ENCODE assay signal across 9 cellular contexts in genomic region chr15:85579011-85579701, GRCh38.
DNase-seq lines count a peak whose midpoint lies in the region; ATAC-seq and TF ChIP-seq lines count a peak whose summit lies in the region.
"Had no signal": no experiment of that assay in that cellular context is flagged by ENCODE, and none has a peak within 500 bp of the region (broad histone marks: within the 10 kb centered on the region; RNA-seq: fewer than 3 reads in every experiment).

No MANE protein-coding gene starts in this region.

- H3K4me1 Mint-ChIP-seq in activated T-helper 1 cell treated with anti-CD3 and anti-CD28 coated beads, Interleukin-12 subunit alpha, Interleukin-12 subunit beta, Interleukin-2, Interleukin-4 antibody, amounts not matched to agents 30 ng/mL and 10 ng/mL and 1 ng/mL, durations not matched to agents 14 hours and 24 hours and 36 hours (ENCODE audit: low read depth) = peaks cover 56% of the 10 kb centered on the region

- peak overlapping the region; percentile 66 for H3K27ac Mint-ChIP-seq in activated T-helper 1 cell treated with anti-CD3 and anti-CD28 coated beads, Interleukin-12 subunit alpha, Interleukin-12 subunit beta, Interleukin-2, Interleukin-4 antibody, amounts not matched to agents 30 ng/mL and 10 ng/mL and 1 ng/mL, durations not matched to agents 14 hours and 24 hours and 36 hours

- H3K27me3 Mint-ChIP-seq in activated T-helper 1 cell treated with anti-CD3 and anti-CD28 coated beads, Interleukin-12 subunit alpha, Interleukin-12 subunit beta, Interleukin-2, Interleukin-4 antibody, amounts not matched to agents 30 ng/mL and 10 ng/mL and 1 ng/mL, durations not matched to agents 14 hours and 24 hours and 36 hours (ENCODE audit: insufficient read depth) = no peaks in the 10 kb centered on the region

- no peaks in the 10 kb centered on the region for H3K9me3 ChIP-seq in spleen

- no peak for TF ChIP-seq POLR2A in spleen (IDR thresholded peaks at IDR 0.05)

- no peaks in the 10 kb centered on the region for H3K27me3 ChIP-seq in spleen (replicated peaks in 1 of 7)

- 52 to 69% (median 65%) methylated on average over 9 of the region's 9 CpGs for WGBS in spleen, 5 donors

- peak; percentile 85 for DNase-seq in KBM-7
- no peak for DNase-seq in activated T-helper 1 cell treated with anti-CD3 and anti-CD28 coated beads, Interleukin-12 subunit alpha, Interleukin-12 subunit beta, Interleukin-2, Interleukin-4 antibody, amounts not matched to agents 30 ng/mL and 10 ng/mL and 1 ng/mL, durations not matched to agents 14 hours and 24 hours and 36 hours (ENCODE audit: low spot score)
- DNase-seq in kidney tubule cell (ENCODE audit: low spot score) = peak; percentile 29
- DNase-seq in spleen = no peak
- no peak for DNase-seq in SHP77 treated with DMSO at 0.1 percent for 48 hours (lab: John Stamatoyannopoulos, UW)
- DNase-seq in stimulated activated naive CD4-positive, alpha-beta T cell treated with Interleukin-2 at 50 U/mL for 16 hours (lab: John Stamatoyannopoulos, UW) = no peak
- DNase-seq in HPDE6-E6E7 (ENCODE audit: extremely low spot score) = no peak

- intact Hi-C loops in activated T-helper 1 cell treated with anti-CD3 and anti-CD28 coated beads, Interleukin-12 subunit alpha, Interleukin-12 subunit beta, Interleukin-2, Interleukin-4 antibody, amounts not matched to agents 30 ng/mL and 10 ng/mL and 1 ng/mL, durations not matched to agents 14 hours and 24 hours and 36 hours (cut with micrococcal nuclease) = no loop called here
- intact Hi-C loops in spleen (cut with DNase I; ENCODE audit: low total_unique reads) = no loop called here

- H3K36me3 Mint-ChIP-seq in activated T-helper 1 cell treated with anti-CD3 and anti-CD28 coated beads, Interleukin-12 subunit alpha, Interleukin-12 subunit beta, Interleukin-2, Interleukin-4 antibody, amounts not matched to agents 30 ng/mL and 10 ng/mL and 1 ng/mL, durations not matched to agents 14 hours and 24 hours and 36 hours (ENCODE audit: low read depth) = peaks cover 28% of the 10 kb centered on the region

- peaks cover 0 to 80% (median 25%) of the 10 kb centered on the region in 6 donors for H3K36me3 ChIP-seq in spleen

- no peak overlapping the region for H3K4me3 Mint-ChIP-seq in activated T-helper 1 cell treated with anti-CD3 and anti-CD28 coated beads, Interleukin-12 subunit alpha, Interleukin-12 subunit beta, Interleukin-2, Interleukin-4 antibody, amounts not matched to agents 30 ng/mL and 10 ng/mL and 1 ng/mL, durations not matched to agents 14 hours and 24 hours and 36 hours

- no peaks in the 10 kb centered on the region for H3K9me3 Mint-ChIP-seq in activated T-helper 1 cell treated with anti-CD3 and anti-CD28 coated beads, Interleukin-12 subunit alpha, Interleukin-12 subunit beta, Interleukin-2, Interleukin-4 antibody, amounts not matched to agents 30 ng/mL and 10 ng/mL and 1 ng/mL, durations not matched to agents 14 hours and 24 hours and 36 hours

- in situ Hi-C loops in KBM-7 (cut with MboI; ENCODE audit: low pct_unique_long_range_greater_than_20kb, low sequenced_read_pairs) = no loop called here

- H3K27ac ChIP-seq in spleen = peak overlapping the region in 7 of 8 donors; percentile 38 to 97 (median 88)

- TF ChIP-seq CTCF in spleen (IDR thresholded peaks at IDR 0.05 in 8 of 11, conservative IDR thresholded peaks at IDR 0.05 in 3 of 11) = no peak

- peak overlapping the region in 1 of 8 donors; percentile 15 for H3K4me3 ChIP-seq in spleen

- ATAC-seq in GM21619 (IDR thresholded peaks at IDR 0.05; ENCODE audit: unreplicated experiment) = no peak
- ATAC-seq: HCT116 had no signal

- peaks cover 29 to 62% (median 50%) of the 10 kb centered on the region in 6 donors for H3K4me1 ChIP-seq in spleen

Comparison
In these comparisons a context has a peak if more than half of its experiments do, and no peak if none do; other contexts are left out.
1. DNase-seq: peak in KBM-7 (single experiment) and kidney tubule cell (single experiment); none in activated T-helper 1 cell treated with anti-CD3 and anti-CD28 coated beads, Interleukin-12 subunit alpha, Interleukin-12 subunit beta, Interleukin-2, Interleukin-4 antibody, amounts not matched to agents 30 ng/mL and 10 ng/mL and 1 ng/mL, durations not matched to agents 14 hours and 24 hours and 36 hours (single experiment), spleen (single experiment), SHP77 treated with DMSO at 0.1 percent for 48 hours (single experiment), stimulated activated naive CD4-positive, alpha-beta T cell treated with Interleukin-2 at 50 U/mL for 16 hours (single experiment) and HPDE6-E6E7 (single experiment).